8 cellular contexts compared by ENCODE assay signal in genomic region chr11:67628710-67629385, GRCh38. TPM values are rescaled to one million over a fixed set of nuclear protein-coding genes. Genes with fewer than 3 reads are reported as not detected.
A peak's percentile ranks its signal among the peaks of the same experiment; 100 is the strongest.
DNase-seq lines count a peak whose midpoint lies in the region; ATAC-seq lines count a peak whose summit lies in the region.

No MANE protein-coding gene starts in this region.

- no peaks in the 10 kb centered on the region for H3K36me3 Mint-ChIP-seq in activated T-helper 1 cell treated with anti-CD3 and anti-CD28 coated beads, Interleukin-12 subunit alpha, Interleukin-12 subunit beta, Interleukin-2, Interleukin-4 antibody, amounts not matched to agents 30 ng/mL and 10 ng/mL and 1 ng/mL, durations not matched to agents 14 hours and 24 hours and 36 hours (ENCODE audit: low read depth)
- H3K36me3 Mint-ChIP-seq in stimulated activated memory B cell treated with anti-CD40 and anti-IgM and Interleukin-4, amounts not matched to agents 10 μg/mL and 1 μg/mL and 100 μg/mL, for 72 hours: peaks cover 12% of the 10 kb centered on the region

- H3K9me3 Mint-ChIP-seq in activated T-helper 1 cell treated with anti-CD3 and anti-CD28 coated beads, Interleukin-12 subunit alpha, Interleukin-12 subunit beta, Interleukin-2, Interleukin-4 antibody, amounts not matched to agents 30 ng/mL and 10 ng/mL and 1 ng/mL, durations not matched to agents 14 hours and 24 hours and 36 hours: no peaks in the 10 kb centered on the region
- no peaks in the 10 kb centered on the region for H3K9me3 Mint-ChIP-seq in stimulated activated memory B cell treated with anti-CD40 and anti-IgM and Interleukin-4, amounts not matched to agents 10 μg/mL and 1 μg/mL and 100 μg/mL, for 72 hours

- peaks cover 3% of the 10 kb centered on the region for H3K4me1 ChIP-seq in iPS-15b (ENCODE audit: control insufficient read depth, insufficient read depth, low read length)

- H3K4me3 Mint-ChIP-seq in activated T-helper 1 cell treated with anti-CD3 and anti-CD28 coated beads, Interleukin-12 subunit alpha, Interleukin-12 subunit beta, Interleukin-2, Interleukin-4 antibody, amounts not matched to agents 30 ng/mL and 10 ng/mL and 1 ng/mL, durations not matched to agents 14 hours and 24 hours and 36 hours: peak overlapping the region; percentile 66
- peak overlapping the region; percentile 74 for H3K4me3 Mint-ChIP-seq in stimulated activated memory B cell treated with anti-CD40 and anti-IgM and Interleukin-4, amounts not matched to agents 10 μg/mL and 1 μg/mL and 100 μg/mL, for 72 hours

- H3K9ac ChIP-seq in iPS-15b (ENCODE audit: low read depth, low read length): peak overlapping the region; percentile 24

- peaks cover 2% of the 10 kb centered on the region for H3K27me3 Mint-ChIP-seq in activated T-helper 1 cell treated with anti-CD3 and anti-CD28 coated beads, Interleukin-12 subunit alpha, Interleukin-12 subunit beta, Interleukin-2, Interleukin-4 antibody, amounts not matched to agents 30 ng/mL and 10 ng/mL and 1 ng/mL, durations not matched to agents 14 hours and 24 hours and 36 hours (ENCODE audit: insufficient read depth)
- no peaks in the 10 kb centered on the region for H3K27me3 Mint-ChIP-seq in stimulated activated memory B cell treated with anti-CD40 and anti-IgM and Interleukin-4, amounts not matched to agents 10 μg/mL and 1 μg/mL and 100 μg/mL, for 72 hours

- H3K4me1 Mint-ChIP-seq in activated T-helper 1 cell treated with anti-CD3 and anti-CD28 coated beads, Interleukin-12 subunit alpha, Interleukin-12 subunit beta, Interleukin-2, Interleukin-4 antibody, amounts not matched to agents 30 ng/mL and 10 ng/mL and 1 ng/mL, durations not matched to agents 14 hours and 24 hours and 36 hours (ENCODE audit: low read depth): peaks cover 10% of the 10 kb centered on the region
- peaks cover 22% of the 10 kb centered on the region for H3K4me1 Mint-ChIP-seq in stimulated activated memory B cell treated with anti-CD40 and anti-IgM and Interleukin-4, amounts not matched to agents 10 μg/mL and 1 μg/mL and 100 μg/mL, for 72 hours

- peak overlapping the region; percentile 64 for H3K4me3 ChIP-seq in Jurkat, Clone E6-1 (ENCODE audit: low read length)
- H3K4me3 ChIP-seq in iPS-15b (ENCODE audit: low read depth, low read length): peak overlapping the region; percentile 61

- H3K9me3 ChIP-seq in iPS-15b (ENCODE audit: control insufficient read depth, insufficient read depth, low read length): no peaks in the 10 kb centered on the region

- no peak for ATAC-seq in stimulated activated memory B cell treated with anti-CD40 and anti-IgM and Interleukin-4, amounts not matched to agents 10 μg/mL and 1 μg/mL and 100 μg/mL, for 72 hours
- no peak for ATAC-seq in GM19351 (IDR thresholded peaks at IDR 0.05; ENCODE audit: unreplicated experiment)

- DNase-seq in Jurkat, Clone E6-1 (ENCODE audit: low read depth, low spot score): no peak
- DNase-seq in activated T-helper 1 cell treated with anti-CD3 and anti-CD28 coated beads, Interleukin-12 subunit alpha, Interleukin-12 subunit beta, Interleukin-2, Interleukin-4 antibody, amounts not matched to agents 30 ng/mL and 10 ng/mL and 1 ng/mL, durations not matched to agents 14 hours and 24 hours and 36 hours (ENCODE audit: low spot score): no peak
- DNase-seq in stimulated activated CD4-positive, alpha-beta T cell treated with anti-CD3 and anti-CD28 coated beads, Interleukin-4, amount 100 ng/mL, for 1 hour: no peak
- no peak for DNase-seq in NCI-H774 (lab: John Stamatoyannopoulos, UW)
- DNase-seq in iPS-NIHi7 (ENCODE audit: extremely low spot score): no peak

- H3K27ac Mint-ChIP-seq in activated T-helper 1 cell treated with anti-CD3 and anti-CD28 coated beads, Interleukin-12 subunit alpha, Interleukin-12 subunit beta, Interleukin-2, Interleukin-4 antibody, amounts not matched to agents 30 ng/mL and 10 ng/mL and 1 ng/mL, durations not matched to agents 14 hours and 24 hours and 36 hours: peak overlapping the region; percentile 61
- H3K27ac Mint-ChIP-seq in stimulated activated memory B cell treated with anti-CD40 and anti-IgM and Interleukin-4, amounts not matched to agents 10 μg/mL and 1 μg/mL and 100 μg/mL, for 72 hours: peak overlapping the region; percentile 80

- peaks cover 7% of the 10 kb centered on the region for H3K36me3 ChIP-seq in iPS-15b (ENCODE audit: control insufficient read depth, insufficient read depth, low read length)

- intact Hi-C loops in activated T-helper 1 cell treated with anti-CD3 and anti-CD28 coated beads, Interleukin-12 subunit alpha, Interleukin-12 subunit beta, Interleukin-2, Interleukin-4 antibody, amounts not matched to agents 30 ng/mL and 10 ng/mL and 1 ng/mL, durations not matched to agents 14 hours and 24 hours and 36 hours (cut with micrococcal nuclease): loop anchor here (1.0 to 5.0 kb wide), 4 partner anchors 15 to 83 kb away; partner anchors contain the start of gene GSTP1

- H3K27me3 ChIP-seq in iPS-15b (ENCODE audit: control insufficient read depth, insufficient read depth, low read length): no peaks in the 10 kb centered on the region

RNA-seq across cellular contexts. Expression of gene NUDT8, which starts 0.9 kb away (rescaled TPM):
- polyA plus RNA-seq in Jurkat, Clone E6-1 (2012; ENCODE audit: insufficient read depth, insufficient read length): 119 TPM
- total RNA-seq in activated T-helper 1 cell treated with anti-CD3 and anti-CD28 coated beads, Interleukin-12 subunit alpha, Interleukin-12 subunit beta, Interleukin-2, Interleukin-4 antibody, amounts not matched to agents 30 ng/mL and 10 ng/mL and 1 ng/mL, durations not matched to agents 14 hours and 24 hours and 36 hours: 18.5 and 19.9 TPM in 2 replicates

RNA-seq across cellular contexts. Expression of gene TBX10, which starts 10.7 kb away (rescaled TPM):
- polyA plus RNA-seq in Jurkat, Clone E6-1 (2012; ENCODE audit: insufficient read depth, insufficient read length): not detected
- total RNA-seq in activated T-helper 1 cell treated with anti-CD3 and anti-CD28 coated beads, Interleukin-12 subunit alpha, Interleukin-12 subunit beta, Interleukin-2, Interleukin-4 antibody, amounts not matched to agents 30 ng/mL and 10 ng/mL and 1 ng/mL, durations not matched to agents 14 hours and 24 hours and 36 hours: not detected in 2 replicates

RNA-seq across cellular contexts. Expression of gene ACY3, which starts 21.7 kb away (rescaled TPM):
- 12.4 TPM for polyA plus RNA-seq in Jurkat, Clone E6-1 (2012; ENCODE audit: insufficient read depth, insufficient read length)
- total RNA-seq in activated T-helper 1 cell treated with anti-CD3 and anti-CD28 coated beads, Interleukin-12 subunit alpha, Interleukin-12 subunit beta, Interleukin-2, Interleukin-4 antibody, amounts not matched to agents 30 ng/mL and 10 ng/mL and 1 ng/mL, durations not matched to agents 14 hours and 24 hours and 36 hours: 0.32 TPM in 1 of 2 replicates, not detected in the other

RNA-seq across cellular contexts. Expression of gene NDUFV1, which starts 22.1 kb away (rescaled TPM):
- polyA plus RNA-seq in Jurkat, Clone E6-1 (2012; ENCODE audit: insufficient read depth, insufficient read length): 417 TPM
- total RNA-seq in activated T-helper 1 cell treated with anti-CD3 and anti-CD28 coated beads, Interleukin-12 subunit alpha, Interleukin-12 subunit beta, Interleukin-2, Interleukin-4 antibody, amounts not matched to agents 30 ng/mL and 10 ng/mL and 1 ng/mL, durations not matched to agents 14 hours and 24 hours and 36 hours: 289 and 303 TPM in 2 replicates

RNA-seq across cellular contexts. Expression of gene GSTP1, which starts 45.2 kb away (rescaled TPM):
- 1,038 TPM for polyA plus RNA-seq in Jurkat, Clone E6-1 (2012; ENCODE audit: insufficient read depth, insufficient read length)
- total RNA-seq in activated T-helper 1 cell treated with anti-CD3 and anti-CD28 coated beads, Interleukin-12 subunit alpha, Interleukin-12 subunit beta, Interleukin-2, Interleukin-4 antibody, amounts not matched to agents 30 ng/mL and 10 ng/mL and 1 ng/mL, durations not matched to agents 14 hours and 24 hours and 36 hours: 278 and 289 TPM in 2 replicates
